Comparison of ENCODE assay signal across 1 cellular context in the genomic region with DNA sequence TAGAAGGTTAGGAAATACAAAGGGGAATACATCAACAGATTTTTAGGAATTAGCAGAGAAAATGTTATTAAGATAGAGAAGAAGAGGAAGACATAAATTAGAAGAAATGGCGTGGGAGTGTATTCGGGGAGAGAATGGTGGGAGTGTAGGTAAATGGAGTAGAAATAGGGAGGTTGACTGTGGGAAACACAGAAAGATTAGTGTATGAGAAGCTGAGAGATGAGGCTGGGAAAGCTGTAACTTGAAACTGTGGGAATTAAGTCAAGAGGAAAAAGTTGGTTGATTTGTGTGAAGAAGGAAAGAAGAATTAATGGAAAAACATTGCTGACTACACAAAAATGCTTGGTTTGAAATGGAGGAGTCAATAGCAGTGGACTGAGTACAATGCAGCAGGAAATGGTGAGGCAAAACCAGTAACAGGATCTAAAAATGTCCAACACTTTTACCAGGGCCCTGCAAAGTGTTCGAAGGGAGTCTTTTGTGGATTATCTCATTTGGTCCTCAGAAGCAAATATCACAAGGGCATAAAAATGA.
TF ChIP-seq lines count a peak whose summit lies in the region.

No MANE protein-coding gene starts in this region.

TF ChIP-seq in A549, 52 proteins besides CTCF, POLR2A, EP300 and RAD21:
- TF ChIP-seq FOSB (CRISPR knock-in tag; IDR thresholded peaks at IDR 0.05) (no peak), MAFK (IDR thresholded peaks at IDR 0.05; ENCODE audit: partially characterized antibody) (peak; percentile 62)
TF ChIP-seq in A549: peak in this region for 1.
